30 cellular contexts compared by ENCODE assay signal in genomic region chr10:7811000-7811399, GRCh38.
"Had no signal": no experiment of that assay in that cellular context is flagged by ENCODE, and none has a peak within 500 bp of the region (broad histone marks: within the 10 kb centered on the region; RNA-seq: fewer than 3 reads in every experiment).

No MANE protein-coding gene starts in this region.

- H3K27me3 Mint-ChIP-seq: activated CD8-positive, alpha-beta memory T cell treated with anti-CD3 and anti-CD28 coated beads, Interleukin-2, amount 10 ng/mL, durations not matched to agents 7 days and 5 days; activated naive CD4-positive, alpha-beta T cell treated with anti-CD3 and anti-CD28 coated beads, Interleukin-2, amount 50 U/mL, for 24 hours; progenitor cell of endocrine pancreas; stimulated activated naive CD8-positive, alpha-beta T cell treated with anti-CD3 and anti-CD28 coated beads, Interleukin-15, Interleukin-2, amounts not matched to agents 100 ng/mL and 50 ng/mL, for 24 hours had no signal

- H3K4me1 ChIP-seq: body of pancreas, colonic mucosa, left ventricle myocardium inferior, uterus had no signal

- H3K4me3 Mint-ChIP-seq: activated CD4-positive, alpha-beta T cell treated with anti-CD3 and anti-CD28 coated beads for 36 hours; activated CD8-positive, alpha-beta memory T cell treated with anti-CD3 and anti-CD28 coated beads, Interleukin-2, amount 10 ng/mL, durations not matched to agents 7 days and 5 days; activated CD8-positive, alpha-beta T cell treated with anti-CD3 and anti-CD28 coated beads, Interleukin-2, amount 10 ng/mL, durations not matched to agents 7 days and 5 days; activated naive CD4-positive, alpha-beta T cell treated with anti-CD3 and anti-CD28 coated beads, Interleukin-2, amount 50 U/mL, for 24 hours; nephron; stimulated activated effector memory CD8-positive, alpha-beta T cell treated with anti-CD3 and anti-CD28 coated beads, Interleukin-12 subunit alpha, Interleukin-12 subunit beta, amount 100 ng/mL, for 72 hours; stimulated activated naive CD8-positive, alpha-beta T cell treated with anti-CD3 and anti-CD28 coated beads, Interleukin-15, Interleukin-2, amounts not matched to agents 100 ng/mL and 50 ng/mL, for 24 hours; T-cell; T-helper 2 cell treated with Interferon-gamma antibody and Interleukin-4, amounts not matched to agents 5 μg/mL and 100 μg/mL, for 36 hours; type B pancreatic cell had no signal

- H3K27ac Mint-ChIP-seq: activated CD8-positive, alpha-beta memory T cell treated with anti-CD3 and anti-CD28 coated beads, Interleukin-2, amount 10 ng/mL, durations not matched to agents 7 days and 5 days; activated CD8-positive, alpha-beta T cell treated with anti-CD3 and anti-CD28 coated beads, Interleukin-2, amount 10 ng/mL, durations not matched to agents 7 days and 5 days; activated T-helper 2 cell treated with anti-CD3 and anti-CD28 coated beads, Interferon-gamma antibody, Interleukin-2, Interleukin-4, amounts not matched to agents 10 μg/mL and 5 μg/mL and 100 μg/mL, durations not matched to agents 14 hours and 24 hours and 36 hours; progenitor cell of endocrine pancreas; stimulated activated effector memory CD8-positive, alpha-beta T cell treated with anti-CD3 and anti-CD28 coated beads, Interleukin-12 subunit alpha, Interleukin-12 subunit beta, amount 100 ng/mL, for 72 hours; stimulated activated naive CD8-positive, alpha-beta T cell treated with anti-CD3 and anti-CD28 coated beads, Interleukin-15, Interleukin-2, amounts not matched to agents 100 ng/mL and 50 ng/mL, for 24 hours; T-cell; T-helper 2 cell treated with Interferon-gamma antibody and Interleukin-4, amounts not matched to agents 5 μg/mL and 100 μg/mL, for 36 hours; type B pancreatic cell had no signal

- H3K4me3 ChIP-seq: body of pancreas, cardiac muscle cell, colonic mucosa, dorsolateral prefrontal cortex, left ventricle myocardium inferior, lung, skin epidermis, thoracic aorta, uterus had no signal

- H3K27me3 ChIP-seq: body of pancreas, colonic mucosa, dorsolateral prefrontal cortex, uterus had no signal

- H3K36me3 ChIP-seq: colonic mucosa, uterus had no signal

- H3K9me3 ChIP-seq: body of pancreas, colonic mucosa, left ventricle myocardium inferior, thoracic aorta, uterus had no signal

- DNase-seq: activated CD4-positive, alpha-beta T cell treated with anti-CD3 and anti-CD28 coated beads for 36 hours; activated CD4-positive, CD25-positive, alpha-beta regulatory T cell; activated CD8-positive, alpha-beta memory T cell treated with anti-CD3 and anti-CD28 coated beads, Interleukin-2, amount 10 ng/mL, durations not matched to agents 7 days and 5 days; activated CD8-positive, alpha-beta T cell treated with anti-CD3 and anti-CD28 coated beads, Interleukin-2, amount 10 ng/mL, durations not matched to agents 7 days and 5 days; activated T-cell treated with anti-CD3 and anti-CD28 coated beads, Interleukin-2, amount 50 U/mL, for 48 hours; aorta; body of pancreas; cerebellar nuclear complex; colonic mucosa; dorsolateral prefrontal cortex; effector memory CD4-positive, alpha-beta T cell; foreskin fibroblast; left ventricle myocardium inferior; mesendoderm; stimulated activated CD4-positive, alpha-beta T cell treated with anti-CD3 and anti-CD28 coated beads, Interleukin-4, amount 100 ng/mL, for 24 hours; T-cell; uterus had no signal

- ATAC-seq: activated CD4-positive, alpha-beta T cell treated with anti-CD3 and anti-CD28 coated beads for 36 hours; activated CD8-positive, alpha-beta memory T cell treated with anti-CD3 and anti-CD28 coated beads, Interleukin-2, amount 10 ng/mL, durations not matched to agents 7 days and 5 days; activated CD8-positive, alpha-beta T cell treated with anti-CD3 and anti-CD28 coated beads, Interleukin-2, amount 10 ng/mL, durations not matched to agents 7 days and 5 days; body of pancreas; sciatic nerve; stimulated activated effector memory CD8-positive, alpha-beta T cell treated with anti-CD3 and anti-CD28 coated beads, Interleukin-12 subunit alpha, Interleukin-12 subunit beta, amount 100 ng/mL, for 72 hours; T-cell had no signal

- H3K4me1 Mint-ChIP-seq: activated CD4-positive, alpha-beta T cell treated with anti-CD3 and anti-CD28 coated beads for 36 hours; activated CD8-positive, alpha-beta memory T cell treated with anti-CD3 and anti-CD28 coated beads, Interleukin-2, amount 10 ng/mL, durations not matched to agents 7 days and 5 days; activated naive CD4-positive, alpha-beta T cell treated with anti-CD3 and anti-CD28 coated beads, Interleukin-2, amount 50 U/mL, for 24 hours; nephron; stimulated activated effector memory CD8-positive, alpha-beta T cell treated with anti-CD3 and anti-CD28 coated beads, Interleukin-12 subunit alpha, Interleukin-12 subunit beta, amount 100 ng/mL, for 72 hours had no signal

- H3K9me3 Mint-ChIP-seq: activated naive CD4-positive, alpha-beta T cell treated with anti-CD3 and anti-CD28 coated beads, Interleukin-2, amount 50 U/mL, for 24 hours; activated T-helper 2 cell treated with anti-CD3 and anti-CD28 coated beads, Interferon-gamma antibody, Interleukin-2, Interleukin-4, amounts not matched to agents 10 μg/mL and 5 μg/mL and 100 μg/mL, durations not matched to agents 14 hours and 24 hours and 36 hours; nephron; stimulated activated effector memory CD8-positive, alpha-beta T cell treated with anti-CD3 and anti-CD28 coated beads, Interleukin-12 subunit alpha, Interleukin-12 subunit beta, amount 100 ng/mL, for 72 hours; stimulated activated naive CD8-positive, alpha-beta T cell treated with anti-CD3 and anti-CD28 coated beads, Interleukin-15, Interleukin-2, amounts not matched to agents 100 ng/mL and 50 ng/mL, for 24 hours; T-cell; T-helper 2 cell treated with Interferon-gamma antibody and Interleukin-4, amounts not matched to agents 5 μg/mL and 100 μg/mL, for 36 hours; type B pancreatic cell had no signal

- H3K27ac ChIP-seq: body of pancreas, colonic mucosa, dorsolateral prefrontal cortex, left ventricle myocardium inferior, skin epidermis, thoracic aorta, uterus had no signal
